In genomic region chr9:11319477-11320060, GRCh38 we compare ENCODE assay signal across 8 cellular contexts.
DNase-seq lines count a peak whose midpoint lies in the region; ATAC-seq and TF ChIP-seq lines count a peak whose summit lies in the region.

No MANE protein-coding gene starts in this region.

- no peaks in the 10 kb centered on the region for H3K9me3 ChIP-seq in neuron (ENCODE audit: low read length)

- TF ChIP-seq CTCF in astrocyte of the spinal cord (IDR thresholded peaks at IDR 0.05; ENCODE audit: low read depth, low read length), result peak; percentile 51

- peak overlapping the region; percentile 74 for H2AFZ ChIP-seq in neuron (ENCODE audit: low read depth, low read length)

- ATAC-seq in GM19043 (IDR thresholded peaks at IDR 0.05; ENCODE audit: low read depth, unreplicated experiment), result peak; percentile 59
- ATAC-seq in HG03460 (IDR thresholded peaks at IDR 0.05; ENCODE audit: unreplicated experiment), result no peak

- in situ Hi-C loops in astrocyte of the spinal cord (cut with HindIII; ENCODE audit: low sequenced_read_pairs), result no loop called here

- peak; percentile 71 for DNase-seq in NCI-H1105 treated with DMSO at 0.1 percent for 48 hours (lab: John Stamatoyannopoulos, UW)
- peak; percentile 17 for DNase-seq in astrocyte of the spinal cord (ENCODE audit: low read depth, low spot score)
- no peak for DNase-seq in activated CD4-positive, alpha-beta T cell treated with anti-CD3 and anti-CD28 coated beads for 1 hour
- DNase-seq in stimulated activated CD4-positive, alpha-beta T cell treated with anti-CD3 and anti-CD28 coated beads, Interleukin-4, amount 100 ng/mL, for 1 hour, result no peak
- DNase-seq in activated T-cell treated with anti-CD3 and anti-CD28 coated beads, Interleukin-2, amount 50 U/mL, for 1 hour, result no peak

- H3K27me3 ChIP-seq in neuron (ENCODE audit: insufficient read depth, low read length), result no peaks in the 10 kb centered on the region

- no peak overlapping the region for H3K4me3 ChIP-seq in astrocyte of the spinal cord (ENCODE audit: low read depth, low read length)
- no peak overlapping the region for H3K4me3 ChIP-seq in neuron (ENCODE audit: low read length)

- peaks cover 3% of the 10 kb centered on the region for H3K4me1 ChIP-seq in neuron (ENCODE audit: insufficient read depth, low read length)

- no peaks in the 10 kb centered on the region for H3K36me3 ChIP-seq in neuron (ENCODE audit: insufficient read depth, low read length)

Comparison
In these comparisons a context has a peak if more than half of its experiments do, and no peak if none do; other contexts are left out.
1. DNase-seq: peak in NCI-H1105 treated with DMSO at 0.1 percent for 48 hours (single experiment) and astrocyte of the spinal cord (single experiment); none in activated CD4-positive, alpha-beta T cell treated with anti-CD3 and anti-CD28 coated beads for 1 hour (single experiment), stimulated activated CD4-positive, alpha-beta T cell treated with anti-CD3 and anti-CD28 coated beads, Interleukin-4, amount 100 ng/mL, for 1 hour (single experiment) and activated T-cell treated with anti-CD3 and anti-CD28 coated beads, Interleukin-2, amount 50 U/mL, for 1 hour (single experiment).